2 cellular contexts compared by ENCODE assay signal in the genomic region with DNA sequence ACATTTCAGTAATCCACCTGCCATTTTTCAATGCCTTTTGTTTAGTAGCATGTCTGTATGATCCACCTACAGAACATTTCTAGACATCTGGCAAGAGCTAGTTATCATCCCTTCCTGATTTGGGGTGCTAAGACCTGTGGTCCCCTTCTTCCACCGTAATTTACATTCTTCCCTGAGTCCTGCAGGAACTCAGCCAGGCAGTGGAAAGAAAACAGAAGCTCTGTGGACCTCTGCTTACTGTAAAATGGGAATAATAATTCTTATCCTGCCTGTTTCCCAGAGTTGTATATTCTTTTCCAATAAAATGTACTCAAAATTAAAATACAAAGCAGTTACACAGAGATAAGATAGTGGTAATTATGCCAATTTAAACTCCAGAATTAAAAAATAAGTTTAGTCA.
TF ChIP-seq lines count a peak whose summit lies in the region.

No MANE protein-coding gene starts in this region.

TF ChIP-seq in A549, 52 proteins besides CTCF, POLR2A, EP300 and RAD21:
- TF ChIP-seq TFCP2L1 (CRISPR knock-in tag; IDR thresholded peaks at IDR 0.05) = no peak
- no peak for TF ChIP-seq SMC3 (IDR thresholded peaks at IDR 0.05)
- TF ChIP-seq JUN (IDR thresholded peaks at IDR 0.05) = no peak
- no peak for TF ChIP-seq NPAS2 (CRISPR knock-in tag; IDR thresholded peaks at IDR 0.05; ENCODE audit: borderline replicate concordance)
- no peak for TF ChIP-seq FOSB (CRISPR knock-in tag; IDR thresholded peaks at IDR 0.05)
- TF ChIP-seq MAZ (IDR thresholded peaks at IDR 0.05; ENCODE audit: borderline replicate concordance, low read depth, low read length) = no peak
- TF ChIP-seq RCOR1 (IDR thresholded peaks at IDR 0.05; ENCODE audit: low read depth, low read length) = no peak
- TF ChIP-seq EHF (CRISPR knock-in tag; IDR thresholded peaks at IDR 0.05) = no peak
- no peak for TF ChIP-seq MYC (IDR thresholded peaks at IDR 0.05; ENCODE audit: borderline replicate concordance, low read length)
- no peak for TF ChIP-seq CEBPB (IDR thresholded peaks at IDR 0.05)
- no peak for TF ChIP-seq ESRRA (IDR thresholded peaks at IDR 0.05; ENCODE audit: borderline replicate concordance, low read length)
- no peak for TF ChIP-seq ZSCAN20 (CRISPR knock-in tag; IDR thresholded peaks at IDR 0.05)
- TF ChIP-seq, protein P1, sequence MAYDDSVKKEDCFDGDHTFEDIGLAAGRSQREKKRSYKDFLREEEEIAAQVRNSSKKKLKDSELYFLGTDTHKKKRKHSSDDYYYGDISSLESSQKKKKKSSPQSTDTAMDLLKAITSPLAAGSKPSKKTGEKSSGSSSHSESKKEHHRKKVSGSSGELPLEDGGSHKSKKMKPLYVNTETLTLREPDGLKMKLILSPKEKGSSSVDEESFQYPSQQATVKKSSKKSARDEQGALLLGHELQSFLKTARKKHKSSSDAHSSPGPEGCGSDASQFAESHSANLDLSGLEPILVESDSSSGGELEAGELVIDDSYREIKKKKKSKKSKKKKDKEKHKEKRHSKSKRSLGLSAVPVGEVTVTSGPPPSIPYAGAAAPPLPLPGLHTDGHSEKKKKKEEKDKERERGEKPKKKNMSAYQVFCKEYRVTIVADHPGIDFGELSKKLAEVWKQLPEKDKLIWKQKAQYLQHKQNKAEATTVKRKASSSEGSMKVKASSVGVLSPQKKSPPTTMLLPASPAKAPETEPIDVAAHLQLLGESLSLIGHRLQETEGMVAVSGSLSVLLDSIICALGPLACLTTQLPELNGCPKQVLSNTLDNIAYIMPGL (CRISPR knock-in tag; IDR thresholded peaks at IDR 0.05; ENCODE audit: borderline replicate concordance) = no peak
- TF ChIP-seq ZFP36 (IDR thresholded peaks at IDR 0.05; ENCODE audit: borderline replicate concordance, partially characterized antibody) = no peak
- TF ChIP-seq JUNB (IDR thresholded peaks at IDR 0.05) = no peak

TF ChIP-seq in H1, 55 proteins besides CTCF, POLR2A, EP300 and RAD21:
- TF ChIP-seq EZH2 (IDR thresholded peaks at IDR 0.05; ENCODE audit: low read depth, low read length, severe bottlenecking) (no peak), GTF2F1 (IDR thresholded peaks at IDR 0.05; ENCODE audit: borderline replicate concordance, low read depth, low read length) (no peak), SIX5 (IDR thresholded peaks at IDR 0.05; ENCODE audit: low read depth, low read length) (no peak), PHF8 (conservative IDR thresholded peaks at IDR 0.05; ENCODE audit: low read depth, low read length) (no peak)
- TF ChIP-seq, protein P2, sequence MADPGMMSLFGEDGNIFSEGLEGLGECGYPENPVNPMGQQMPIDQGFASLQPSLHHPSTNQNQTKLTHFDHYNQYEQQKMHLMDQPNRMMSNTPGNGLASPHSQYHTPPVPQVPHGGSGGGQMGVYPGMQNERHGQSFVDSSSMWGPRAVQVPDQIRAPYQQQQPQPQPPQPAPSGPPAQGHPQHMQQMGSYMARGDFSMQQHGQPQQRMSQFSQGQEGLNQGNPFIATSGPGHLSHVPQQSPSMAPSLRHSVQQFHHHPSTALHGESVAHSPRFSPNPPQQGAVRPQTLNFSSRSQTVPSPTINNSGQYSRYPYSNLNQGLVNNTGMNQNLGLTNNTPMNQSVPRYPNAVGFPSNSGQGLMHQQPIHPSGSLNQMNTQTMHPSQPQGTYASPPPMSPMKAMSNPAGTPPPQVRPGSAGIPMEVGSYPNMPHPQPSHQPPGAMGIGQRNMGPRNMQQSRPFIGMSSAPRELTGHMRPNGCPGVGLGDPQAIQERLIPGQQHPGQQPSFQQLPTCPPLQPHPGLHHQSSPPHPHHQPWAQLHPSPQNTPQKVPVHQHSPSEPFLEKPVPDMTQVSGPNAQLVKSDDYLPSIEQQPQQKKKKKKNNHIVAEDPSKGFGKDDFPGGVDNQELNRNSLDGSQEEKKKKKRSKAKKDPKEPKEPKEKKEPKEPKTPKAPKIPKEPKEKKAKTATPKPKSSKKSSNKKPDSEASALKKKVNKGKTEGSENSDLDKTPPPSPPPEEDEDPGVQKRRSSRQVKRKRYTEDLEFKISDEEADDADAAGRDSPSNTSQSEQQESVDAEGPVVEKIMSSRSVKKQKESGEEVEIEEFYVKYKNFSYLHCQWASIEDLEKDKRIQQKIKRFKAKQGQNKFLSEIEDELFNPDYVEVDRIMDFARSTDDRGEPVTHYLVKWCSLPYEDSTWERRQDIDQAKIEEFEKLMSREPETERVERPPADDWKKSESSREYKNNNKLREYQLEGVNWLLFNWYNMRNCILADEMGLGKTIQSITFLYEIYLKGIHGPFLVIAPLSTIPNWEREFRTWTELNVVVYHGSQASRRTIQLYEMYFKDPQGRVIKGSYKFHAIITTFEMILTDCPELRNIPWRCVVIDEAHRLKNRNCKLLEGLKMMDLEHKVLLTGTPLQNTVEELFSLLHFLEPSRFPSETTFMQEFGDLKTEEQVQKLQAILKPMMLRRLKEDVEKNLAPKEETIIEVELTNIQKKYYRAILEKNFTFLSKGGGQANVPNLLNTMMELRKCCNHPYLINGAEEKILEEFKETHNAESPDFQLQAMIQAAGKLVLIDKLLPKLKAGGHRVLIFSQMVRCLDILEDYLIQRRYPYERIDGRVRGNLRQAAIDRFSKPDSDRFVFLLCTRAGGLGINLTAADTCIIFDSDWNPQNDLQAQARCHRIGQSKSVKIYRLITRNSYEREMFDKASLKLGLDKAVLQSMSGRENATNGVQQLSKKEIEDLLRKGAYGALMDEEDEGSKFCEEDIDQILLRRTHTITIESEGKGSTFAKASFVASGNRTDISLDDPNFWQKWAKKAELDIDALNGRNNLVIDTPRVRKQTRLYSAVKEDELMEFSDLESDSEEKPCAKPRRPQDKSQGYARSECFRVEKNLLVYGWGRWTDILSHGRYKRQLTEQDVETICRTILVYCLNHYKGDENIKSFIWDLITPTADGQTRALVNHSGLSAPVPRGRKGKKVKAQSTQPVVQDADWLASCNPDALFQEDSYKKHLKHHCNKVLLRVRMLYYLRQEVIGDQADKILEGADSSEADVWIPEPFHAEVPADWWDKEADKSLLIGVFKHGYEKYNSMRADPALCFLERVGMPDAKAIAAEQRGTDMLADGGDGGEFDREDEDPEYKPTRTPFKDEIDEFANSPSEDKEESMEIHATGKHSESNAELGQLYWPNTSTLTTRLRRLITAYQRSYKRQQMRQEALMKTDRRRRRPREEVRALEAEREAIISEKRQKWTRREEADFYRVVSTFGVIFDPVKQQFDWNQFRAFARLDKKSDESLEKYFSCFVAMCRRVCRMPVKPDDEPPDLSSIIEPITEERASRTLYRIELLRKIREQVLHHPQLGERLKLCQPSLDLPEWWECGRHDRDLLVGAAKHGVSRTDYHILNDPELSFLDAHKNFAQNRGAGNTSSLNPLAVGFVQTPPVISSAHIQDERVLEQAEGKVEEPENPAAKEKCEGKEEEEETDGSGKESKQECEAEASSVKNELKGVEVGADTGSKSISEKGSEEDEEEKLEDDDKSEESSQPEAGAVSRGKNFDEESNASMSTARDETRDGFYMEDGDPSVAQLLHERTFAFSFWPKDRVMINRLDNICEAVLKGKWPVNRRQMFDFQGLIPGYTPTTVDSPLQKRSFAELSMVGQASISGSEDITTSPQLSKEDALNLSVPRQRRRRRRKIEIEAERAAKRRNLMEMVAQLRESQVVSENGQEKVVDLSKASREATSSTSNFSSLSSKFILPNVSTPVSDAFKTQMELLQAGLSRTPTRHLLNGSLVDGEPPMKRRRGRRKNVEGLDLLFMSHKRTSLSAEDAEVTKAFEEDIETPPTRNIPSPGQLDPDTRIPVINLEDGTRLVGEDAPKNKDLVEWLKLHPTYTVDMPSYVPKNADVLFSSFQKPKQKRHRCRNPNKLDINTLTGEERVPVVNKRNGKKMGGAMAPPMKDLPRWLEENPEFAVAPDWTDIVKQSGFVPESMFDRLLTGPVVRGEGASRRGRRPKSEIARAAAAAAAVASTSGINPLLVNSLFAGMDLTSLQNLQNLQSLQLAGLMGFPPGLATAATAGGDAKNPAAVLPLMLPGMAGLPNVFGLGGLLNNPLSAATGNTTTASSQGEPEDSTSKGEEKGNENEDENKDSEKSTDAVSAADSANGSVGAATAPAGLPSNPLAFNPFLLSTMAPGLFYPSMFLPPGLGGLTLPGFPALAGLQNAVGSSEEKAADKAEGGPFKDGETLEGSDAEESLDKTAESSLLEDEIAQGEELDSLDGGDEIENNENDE (IDR thresholded peaks at IDR 0.05; ENCODE audit: insufficient replicate concordance, low read length) = no peak
